ENCODE assay signal across 1 cellular context in the genomic region with DNA sequence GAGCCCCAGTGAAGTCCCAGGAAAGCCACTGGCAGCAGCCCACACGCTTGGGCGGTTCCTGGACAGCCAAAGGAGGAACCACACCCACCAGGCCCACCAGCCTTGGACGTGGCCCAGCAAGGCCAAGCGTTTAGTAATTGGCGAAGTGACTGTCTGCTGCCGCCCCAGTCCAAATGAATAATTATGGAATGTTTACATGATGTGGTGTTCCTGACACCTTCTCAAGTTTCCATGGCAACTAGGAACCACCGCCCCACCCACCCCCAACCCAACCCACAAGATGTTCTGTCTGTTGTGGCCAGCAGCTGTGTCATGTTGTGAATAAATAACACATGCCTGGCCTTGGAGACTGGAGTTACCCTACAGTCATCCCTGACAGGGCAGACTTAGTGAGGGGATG.
A peak's percentile ranks its signal among the peaks of the same experiment; 100 is the strongest.
TF ChIP-seq lines count a peak whose summit lies in the region.

No MANE protein-coding gene starts in this region.

TF ChIP-seq in K562, 482 proteins besides CTCF, POLR2A, EP300 and RAD21:
- TF ChIP-seq ZFP1 (CRISPR knock-in tag; IDR thresholded peaks at IDR 0.05) (no peak), RFX1 (IDR thresholded peaks at IDR 0.05) (peak; percentile 73)
TF ChIP-seq in K562: peak in this region for 1.
